32 cellular contexts compared by ENCODE assay signal in the genomic region with DNA sequence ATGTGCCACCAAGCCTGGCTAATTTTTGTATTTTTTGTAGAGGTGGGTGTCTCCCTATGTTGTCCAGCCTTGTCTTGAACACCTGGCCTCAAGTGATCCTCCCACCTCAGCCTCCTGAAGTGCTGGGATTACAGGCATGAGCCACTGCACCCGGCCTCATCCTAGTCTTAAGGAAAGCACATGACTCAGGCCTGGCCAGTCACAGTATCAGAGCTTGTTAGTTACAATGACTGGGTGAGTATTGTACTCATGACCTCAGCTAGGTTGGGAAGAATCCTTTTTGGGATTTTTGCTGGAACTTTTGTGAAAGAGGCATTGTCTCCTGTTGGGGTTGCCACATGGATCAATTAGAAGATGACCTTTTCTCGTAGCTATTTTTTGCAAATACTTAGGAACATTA.
DNase-seq lines count a peak whose midpoint lies in the region; ATAC-seq and TF ChIP-seq lines count a peak whose summit lies in the region.
"Had no signal": no experiment of that assay in that cellular context is flagged by ENCODE, and none has a peak within 500 bp of the region (broad histone marks: within the 10 kb centered on the region; RNA-seq: fewer than 3 reads in every experiment).

No MANE protein-coding gene starts in this region.

- 86 to 90% (median 90%) methylated on average over 2 of the region's 2 CpGs for WGBS in ovary, 3 donors

- H3K4me3 Mint-ChIP-seq in HFFc6, result no peak overlapping the region
- H3K4me3 Mint-ChIP-seq: activated CD4-positive, alpha-beta memory T cell treated with anti-CD3 and anti-CD28 coated beads for 36 hours; H9; memory B cell; nephron progenitor cell; T-helper 17 cell had no signal

- CTCF ChIA-PET in A673 (lab: Charles Lee), result no interaction called here

- H3K4me1 Mint-ChIP-seq in HFFc6 (ENCODE audit: low read depth), result peaks cover 49% of the 10 kb centered on the region
- H3K4me1 Mint-ChIP-seq: H9, memory B cell, T-helper 17 cell had no signal

- H3K4me1 ChIP-seq in ascending aorta, result peaks cover 6 to 16% of the 10 kb centered on the region in 2 donors
- no peaks in the 10 kb centered on the region for H3K4me1 ChIP-seq in A673 (ENCODE audit: insufficient read depth, low read length, poor library complexity, severe bottlenecking)
- no peaks in the 10 kb centered on the region for H3K4me1 ChIP-seq in ovary (ENCODE audit: insufficient read depth)
- no peaks in the 10 kb centered on the region for H3K4me1 ChIP-seq in lower lobe of right lung
- H3K4me1 ChIP-seq: BE2C, gastroesophageal sphincter, parathyroid adenoma, uterus had no signal

- peak overlapping the region; percentile 71 to 72 for H3K27ac ChIP-seq in ascending aorta
- no peak overlapping the region for H3K27ac ChIP-seq in A673 (ENCODE audit: low read depth, low read length, poor library complexity, severe bottlenecking)
- no peak overlapping the region for H3K27ac ChIP-seq in ovary
- no peak overlapping the region for H3K27ac ChIP-seq in lower lobe of right lung
- H3K27ac ChIP-seq: esophagus squamous epithelium, gastroesophageal sphincter, parathyroid adenoma, RWPE1 had no signal

- ATAC-seq in lower lobe of right lung, result no peak
- no peak for ATAC-seq in GM21619 (IDR thresholded peaks at IDR 0.05; ENCODE audit: unreplicated experiment)
- ATAC-seq: gastroesophageal sphincter; stimulated activated naive CD8-positive, alpha-beta T cell treated with anti-CD3 and anti-CD28 coated beads, Interleukin-15, Interleukin-2, amounts not matched to agents 100 U/mL and 50 U/mL, for 24 hours; T-helper 17 cell had no signal

- no peaks in the 10 kb centered on the region for H3K36me3 ChIP-seq in ascending aorta
- no peaks in the 10 kb centered on the region for H3K36me3 ChIP-seq in A673 (ENCODE audit: insufficient read depth, low read length, poor library complexity, severe bottlenecking)
- H3K36me3 ChIP-seq in ovary, result no peaks in the 10 kb centered on the region
- H3K36me3 ChIP-seq in lower lobe of right lung, result no peaks in the 10 kb centered on the region
- H3K36me3 ChIP-seq: BE2C, esophagus squamous epithelium, gastroesophageal sphincter, MG63, uterus had no signal

- H3K9me3 ChIP-seq in ascending aorta (no peaks in the 10 kb centered on the region), A673 (ENCODE audit: low read depth, low read length, poor library complexity, severe bottlenecking) (no peaks in the 10 kb centered on the region), ovary (no peaks in the 10 kb centered on the region), lower lobe of right lung (no peaks in the 10 kb centered on the region)
- H3K9me3 ChIP-seq: BE2C, esophagus squamous epithelium, gastroesophageal sphincter, MG63, uterus had no signal

- H3K27me3 Mint-ChIP-seq in HFFc6 (ENCODE audit: insufficient read depth), result no peaks in the 10 kb centered on the region; the same call in 1 of the 2 replicates

- peak overlapping the region; percentile 29; the same call in 1 of the 2 replicates for H3K27ac Mint-ChIP-seq in HFFc6
- H3K27ac Mint-ChIP-seq: activated CD4-positive, alpha-beta memory T cell treated with anti-CD3 and anti-CD28 coated beads for 36 hours; H9; memory B cell; nephron progenitor cell; T-helper 17 cell had no signal

- H3K36me3 Mint-ChIP-seq in HFFc6 (ENCODE audit: low read depth), result peaks cover 9% of the 10 kb centered on the region
- H3K36me3 Mint-ChIP-seq: activated CD4-positive, alpha-beta memory T cell treated with anti-CD3 and anti-CD28 coated beads for 36 hours; memory B cell had no signal

- POLR2A ChIA-PET in A673 (lab: Charles Lee; ENCODE audit: low non-redundant PET), result no interaction called here

- H3K9me3 Mint-ChIP-seq in HFFc6, result peaks cover 3% of the 10 kb centered on the region
- H3K9me3 Mint-ChIP-seq: activated CD4-positive, alpha-beta memory T cell treated with anti-CD3 and anti-CD28 coated beads for 36 hours; H9; memory B cell had no signal

- no peak for TF ChIP-seq EP300 in ovary (IDR thresholded peaks at IDR 0.05)

- no TSS peak for BruUV-seq in A673 (replicated peaks; lab: Mats Ljungman, UMichigan)

- intact Hi-C loops in ascending aorta (cut with DNase I), result loop anchor here (5.0 kb wide), 1 partner anchor 37 kb away; no protein-coding TSS in a partner anchor
- intact Hi-C loops in A673 (cut with micrococcal nuclease; ENCODE audit: unreplicated experiment), result no loop called here
- intact Hi-C loops in ovary (cut with DNase I), result no loop called here
- intact Hi-C loops in lower lobe of right lung (cut with DNase I), result no loop called here

- DNase-seq in AG20443 (ENCODE audit: low spot score), result peak; percentile 17
- DNase-seq in HFFc6, result no peak
- DNase-seq in ascending aorta (ENCODE audit: low spot score in 2 of 2), result no peak
- peak; percentile 78 for DNase-seq in islet precursor cell
- DNase-seq in A673 (ENCODE audit: low spot score), result no peak
- DNase-seq in ovary, result no peak
- DNase-seq in lower lobe of right lung, result no peak
- DNase-seq: activated CD4-positive, alpha-beta memory T cell treated with anti-CD3 and anti-CD28 coated beads for 36 hours; activated CD4-positive, CD25-positive, alpha-beta regulatory T cell treated with anti-CD3 and anti-CD28 coated beads, Interleukin-2, amount 50 U/mL, for 72 hours; activated CD8-positive, alpha-beta memory T cell treated with anti-CD3 and anti-CD28 coated beads, Interleukin-2, amount 50 U/mL, for 4 hours; activated naive CD4-positive, alpha-beta T cell treated with Interleukin-2 at 50 U/mL for 16 hours; BE2C; DMS153; dorsolateral prefrontal cortex; esophagus squamous epithelium; H9; KBM-7; MG63; NCI-H1105; NCI-H1930; NCI-H510A treated with DMSO at 0.1 percent for 48 hours; nephron progenitor cell; retina; stimulated activated CD4-positive, alpha-beta T cell treated with anti-CD3 and anti-CD28 coated beads, Interleukin-1b, Interleukin-23, amount 100 ng/mL, for 48 hours; stimulated activated naive CD8-positive, alpha-beta T cell treated with anti-CD3 and anti-CD28 coated beads, Interleukin-15, Interleukin-2, amounts not matched to agents 100 U/mL and 50 U/mL, for 24 hours; T-helper 17 cell; uterus had no signal

- H3K27me3 ChIP-seq in ascending aorta (no peaks in the 10 kb centered on the region), A673 (replicated peaks; ENCODE audit: insufficient read depth, low read depth, low read length, poor library complexity) (no peaks in the 10 kb centered on the region), ovary (no peaks in the 10 kb centered on the region), lower lobe of right lung (ENCODE audit: low read depth) (no peaks in the 10 kb centered on the region)
- H3K27me3 ChIP-seq: BE2C, dorsolateral prefrontal cortex, esophagus squamous epithelium, gastroesophageal sphincter, MG63, uterus had no signal

- H3K4me3 ChIP-seq in ascending aorta (no peak overlapping the region), A673 (ENCODE audit: low read depth, low read length, poor library complexity, severe bottlenecking) (no peak overlapping the region), ovary (no peak overlapping the region), lower lobe of right lung (no peak overlapping the region)
- H3K4me3 ChIP-seq: dorsolateral prefrontal cortex, esophagus squamous epithelium, gastroesophageal sphincter, MG63, uterus had no signal

- TF ChIP-seq CTCF in HFFc6 (IDR thresholded peaks at IDR 0.05), result no peak
- no peak for TF ChIP-seq CTCF in ascending aorta (IDR thresholded peaks at IDR 0.05)
- TF ChIP-seq CTCF in A673 (conservative IDR thresholded peaks at IDR 0.05; ENCODE audit: low read depth, low read length), result no peak
- TF ChIP-seq CTCF in ovary (IDR thresholded peaks at IDR 0.05), result no peak
- TF ChIP-seq CTCF in lower lobe of right lung (IDR thresholded peaks at IDR 0.05), result no peak

- no peak for TF ChIP-seq POLR2A in ovary (IDR thresholded peaks at IDR 0.05)

Comparison
In these comparisons a context has a peak if more than half of its experiments do, and no peak if none do; other contexts are left out.
1. DNase-seq: peak in AG20443 (single experiment) and islet precursor cell (single experiment); none in HFFc6 (single experiment), ascending aorta (0 of 2), A673 (single experiment), ovary (0 of 5) and lower lobe of right lung (single experiment).
2. H3K27ac ChIP-seq: peak in ascending aorta (2 of 2); none in A673 (single experiment), ovary (0 of 2) and lower lobe of right lung (single experiment).